ENCODE assay signal across 15 cellular contexts in genomic region chr14:70653662-70654061, GRCh38. TPM values are rescaled to one million over a fixed set of nuclear protein-coding genes. Genes with fewer than 3 reads are reported as not detected.
A peak's percentile ranks its signal among the peaks of the same experiment; 100 is the strongest.
DNase-seq lines count a peak whose midpoint lies in the region; ATAC-seq, FAIRE-seq and TF ChIP-seq lines count a peak whose summit lies in the region.
"Had no signal": no experiment of that assay in that cellular context is flagged by ENCODE, and none has a peak within 500 bp of the region (broad histone marks: within the 10 kb centered on the region; RNA-seq: fewer than 3 reads in every experiment).

No MANE protein-coding gene starts in this region.

- no peak overlapping the region for H3K4me3 ChIP-seq in BLaER1
- no peak overlapping the region for H3K4me3 ChIP-seq in WERI-Rb-1 (ENCODE audit: low read depth, low read length)
- no peak overlapping the region for H3K4me3 ChIP-seq in dorsolateral prefrontal cortex
- H3K4me3 ChIP-seq: pancreas had no signal

- CTCF ChIA-PET in activated CD8-positive, alpha-beta T cell treated with anti-CD3 and anti-CD28 coated beads for 36 hours (lab: Charles Lee) = no interaction called here

- H3K4me1 Mint-ChIP-seq in activated CD8-positive, alpha-beta T cell treated with anti-CD3 and anti-CD28 coated beads for 36 hours (ENCODE audit: low read depth) = peaks cover 84% of the 10 kb centered on the region
- H3K4me1 Mint-ChIP-seq: mesothelial cell of epicardium had no signal

- POLR2A ChIA-PET in activated CD8-positive, alpha-beta T cell treated with anti-CD3 and anti-CD28 coated beads for 36 hours (lab: Charles Lee) = interaction anchor here (0.8 to 5.8 kb wide), 5 partner anchors 7 to 19 kb away, joined by 3 to 46 read pairs (median 5); partner anchors contain the start of gene TTC9

- H3K4me1 ChIP-seq in BLaER1 = peaks cover 59% of the 10 kb centered on the region
- H3K4me1 ChIP-seq: pancreas had no signal

- FAIRE-seq in GM19239 (lab: Jason Lieb, UNC) = peak; percentile 49
- FAIRE-seq: pancreas, RCC 7860, small intestine had no signal

- intact Hi-C loops in activated CD8-positive, alpha-beta T cell treated with anti-CD3 and anti-CD28 coated beads for 36 hours (cut with micrococcal nuclease) = no loop called here
- intact Hi-C loops in left colon (cut with DNase I, micrococcal nuclease) (no loop called here), sciatic nerve (cut with DNase I) (no loop called here), dorsolateral prefrontal cortex (cut with DNase I) (no loop called here)

- no peak for DNase-seq in GM19239 (ENCODE audit: insufficient read length, low spot score)
- DNase-seq in activated CD8-positive, alpha-beta T cell treated with anti-CD3 and anti-CD28 coated beads for 36 hours = no peak
- DNase-seq in left colon = no peak
- no peak for DNase-seq in WERI-Rb-1
- DNase-seq in KBM-7 = no peak
- no peak for DNase-seq in sciatic nerve (ENCODE audit: low spot score)
- DNase-seq in dorsolateral prefrontal cortex = no peak
- DNase-seq: activated CD4-positive, alpha-beta T cell treated with anti-CD3 and anti-CD28 coated beads, Interleukin-2, amount 50 U/mL, for 1 hour; foreskin fibroblast; NCI-H2029; pancreas; small intestine had no signal

- no peak for ATAC-seq in activated CD8-positive, alpha-beta T cell treated with anti-CD3 and anti-CD28 coated beads for 36 hours
- ATAC-seq in left colon (peak; percentile 47), sciatic nerve (no peak)
- ATAC-seq: pancreas had no signal

- H3K36me3 Mint-ChIP-seq in activated CD8-positive, alpha-beta T cell treated with anti-CD3 and anti-CD28 coated beads for 36 hours (ENCODE audit: low read depth) = peaks cover 34% of the 10 kb centered on the region
- H3K36me3 Mint-ChIP-seq: mesothelial cell of epicardium had no signal

- H3K27me3 ChIP-seq in BLaER1 = no peaks in the 10 kb centered on the region
- H3K27me3 ChIP-seq in WERI-Rb-1 (ENCODE audit: insufficient read depth, low read depth, severe bottlenecking) = no peaks in the 10 kb centered on the region
- peaks cover 0 to 20% (median 0%) of the 10 kb centered on the region in 45 donors for H3K27me3 ChIP-seq in dorsolateral prefrontal cortex
- H3K27me3 ChIP-seq: pancreas had no signal

- no peaks in the 10 kb centered on the region for H3K36me3 ChIP-seq in BLaER1
- peaks cover 4% of the 10 kb centered on the region for H3K36me3 ChIP-seq in WERI-Rb-1
- H3K36me3 ChIP-seq: pancreas had no signal

- H3K4me3 Mint-ChIP-seq in activated CD8-positive, alpha-beta T cell treated with anti-CD3 and anti-CD28 coated beads for 36 hours = no peak overlapping the region
- H3K4me3 Mint-ChIP-seq: mesothelial cell of epicardium had no signal

- in situ Hi-C loops in KBM-7 (cut with MboI; ENCODE audit: low pct_unique_long_range_greater_than_20kb, low sequenced_read_pairs) = no loop called here

- H3K27ac ChIP-seq in BLaER1 (peak overlapping the region; percentile 90), WERI-Rb-1 (no peak overlapping the region), dorsolateral prefrontal cortex (no peak overlapping the region)
- H3K27ac ChIP-seq: pancreas had no signal

- H3K27ac Mint-ChIP-seq in activated CD8-positive, alpha-beta T cell treated with anti-CD3 and anti-CD28 coated beads for 36 hours = peak overlapping the region; percentile 43
- H3K27ac Mint-ChIP-seq: mesothelial cell of epicardium had no signal

- H3K9me3 Mint-ChIP-seq in activated CD8-positive, alpha-beta T cell treated with anti-CD3 and anti-CD28 coated beads for 36 hours = no peaks in the 10 kb centered on the region
- H3K9me3 Mint-ChIP-seq: mesothelial cell of epicardium had no signal

- no peaks in the 10 kb centered on the region for H3K9me3 ChIP-seq in BLaER1
- H3K9me3 ChIP-seq in WERI-Rb-1 (ENCODE audit: severe bottlenecking) = no peaks in the 10 kb centered on the region
- H3K9me3 ChIP-seq: pancreas had no signal

- H4K20me1 ChIP-seq in BLaER1 = no peaks in the 10 kb centered on the region

- no peak for TF ChIP-seq CTCF in activated CD8-positive, alpha-beta T cell treated with anti-CD3 and anti-CD28 coated beads for 36 hours (IDR thresholded peaks at IDR 0.05)
- TF ChIP-seq CTCF in WERI-Rb-1 (IDR thresholded peaks at IDR 0.05; ENCODE audit: low read depth, low read length) = no peak
- TF ChIP-seq CTCF in dorsolateral prefrontal cortex (IDR thresholded peaks at IDR 0.05 in 54 of 56, conservative IDR thresholded peaks at IDR 0.05 in 2 of 56; ENCODE audit: low read depth in 1 of 56, partially characterized antibody in 56 of 56) = no peak

- H3K9ac ChIP-seq in BLaER1 = no peak overlapping the region

- peak overlapping the region; percentile 93 for H3K4me2 ChIP-seq in BLaER1

- H3K27me3 Mint-ChIP-seq in activated CD8-positive, alpha-beta T cell treated with anti-CD3 and anti-CD28 coated beads for 36 hours = no peaks in the 10 kb centered on the region

RNA-seq across cellular contexts. Expression of gene TTC9, which starts 11.9 kb away (rescaled TPM):
- total RNA-seq in activated CD8-positive, alpha-beta T cell treated with anti-CD3 and anti-CD28 coated beads for 36 hours = 1 to 10 TPM; 5.5 to 5.7 TPM
- total RNA-seq in left colon (under 1 TPM; 0.34 to 0.73 TPM), sciatic nerve (11.1 TPM), dorsolateral prefrontal cortex (10 to 100 TPM in 115 of 120 experiments, 1 to 10 TPM in 5; 5.1 to 27.8 (median 17.5) TPM)

RNA-seq across cellular contexts. Expression of gene MED6, which starts 53.2 kb away (rescaled TPM):
- total RNA-seq in activated CD8-positive, alpha-beta T cell treated with anti-CD3 and anti-CD28 coated beads for 36 hours = 10 to 100 TPM; 49.2 to 49.3 TPM
- total RNA-seq in left colon = 10 to 100 TPM; 19.9 to 21.1 TPM
- 44.7 TPM for total RNA-seq in sciatic nerve
- total RNA-seq in dorsolateral prefrontal cortex = 10 to 100 TPM; 41.4 to 79.3 (median 65.8) TPM
